19 cellular contexts compared by ENCODE assay signal in genomic region chr4:6405417-6405747, GRCh38.
"Had no signal": no experiment of that assay in that cellular context is flagged by ENCODE, and none has a peak within 500 bp of the region (broad histone marks: within the 10 kb centered on the region; RNA-seq: fewer than 3 reads in every experiment).

No MANE protein-coding gene starts in this region.

- H3K27ac ChIP-seq: colonic mucosa, foreskin keratinocyte, heart left ventricle, lower lobe of right lung, neutrophil, sigmoid colon, skin epidermis, uterus had no signal

- H3K9me3 Mint-ChIP-seq: natural killer cell treated with Interleukin-12 subunit alpha and Interleukin-12 subunit beta and Interleukin-15 and Interleukin-18, amount 100 ng/mL, for 72 hours had no signal

- H3K4me1 Mint-ChIP-seq: memory B cell had no signal

- H3K9me3 ChIP-seq: colonic mucosa, heart left ventricle, lower lobe of right lung, neutrophil, sigmoid colon, uterus had no signal

- H3K4me3 Mint-ChIP-seq: memory B cell; natural killer cell treated with Interleukin-12 subunit alpha and Interleukin-12 subunit beta and Interleukin-15 and Interleukin-18, amount 100 ng/mL, for 72 hours had no signal

- DNase-seq: colonic mucosa; dermis blood vessel endothelial cell; erythroblast; foreskin keratinocyte; hippocampal formation; lower lobe of right lung; midbrain; sigmoid colon; stimulated activated CD4-positive, alpha-beta T cell treated with anti-CD3 and anti-CD28 coated beads, Interleukin-2, amount 100 ng/mL, for 24 hours; stimulated activated CD4-positive, alpha-beta T cell treated with anti-CD3 and anti-CD28 coated beads, Interleukin-4, amount 100 ng/mL, for 4 hours; stimulated activated naive CD4-positive, alpha-beta T cell; trophoblast cell; uterus had no signal

- ATAC-seq: foreskin keratinocyte; heart left ventricle; left lobe of liver; lower lobe of right lung; natural killer cell treated with Interleukin-12 subunit alpha and Interleukin-12 subunit beta and Interleukin-15 and Interleukin-18, amount 100 ng/mL, for 72 hours had no signal

- H3K4me3 ChIP-seq: colonic mucosa, heart left ventricle, lower lobe of right lung, sigmoid colon, skin epidermis, uterus had no signal

- H3K36me3 Mint-ChIP-seq: memory B cell; natural killer cell treated with Interleukin-12 subunit alpha and Interleukin-12 subunit beta and Interleukin-15 and Interleukin-18, amount 100 ng/mL, for 72 hours had no signal

- H3K4me1 ChIP-seq: colonic mucosa, foreskin keratinocyte, heart left ventricle, lower lobe of right lung, sigmoid colon had no signal

- H3K27ac Mint-ChIP-seq: memory B cell; natural killer cell treated with Interleukin-12 subunit alpha and Interleukin-12 subunit beta and Interleukin-15 and Interleukin-18, amount 100 ng/mL, for 72 hours had no signal

- H3K27me3 ChIP-seq: colonic mucosa, foreskin keratinocyte, uterus had no signal

- H3K36me3 ChIP-seq: colonic mucosa, heart left ventricle, lower lobe of right lung, neutrophil, sigmoid colon, uterus had no signal
